ENCODE assay signal across 7 cellular contexts in genomic region chr13:36818483-36819063, GRCh38. TPM values are rescaled to one million over a fixed set of nuclear protein-coding genes. Genes with fewer than 3 reads are reported as not detected.
DNase-seq lines count a peak whose midpoint lies in the region; ATAC-seq lines count a peak whose summit lies in the region.

No MANE protein-coding gene starts in this region.

- peaks cover 10% of the 10 kb centered on the region for H3K36me3 Mint-ChIP-seq in activated naive CD4-positive, alpha-beta T cell treated with anti-CD3 and anti-CD28 coated beads, Interleukin-2, amount 10 ng/mL, durations not matched to agents 7 days and 5 days

- ATAC-seq in GM19043 (IDR thresholded peaks at IDR 0.05; ENCODE audit: low read depth, unreplicated experiment) = peak; percentile 9
- peak; percentile 0 for ATAC-seq in HG03039 (IDR thresholded peaks at IDR 0.05; ENCODE audit: unreplicated experiment)

- DNase-seq in activated naive CD4-positive, alpha-beta T cell treated with anti-CD3 and anti-CD28 coated beads, Interleukin-2, amount 10 ng/mL, durations not matched to agents 7 days and 5 days = no peak
- DNase-seq in effector CD8-positive, alpha-beta T cell (lab: John Stamatoyannopoulos, UW) = no peak
- DNase-seq in SK-N-DZ (ENCODE audit: low spot score) = no peak

- peaks cover 12% of the 10 kb centered on the region for H3K4me1 ChIP-seq in iPS-18a (ENCODE audit: control insufficient read depth, low read depth, low read length)
- peaks cover 10 to 33% (median 27%) of the 10 kb centered on the region in 5 donors for H3K4me1 ChIP-seq in subcutaneous abdominal adipose tissue (ENCODE audit: control insufficient read depth in 5 of 5, insufficient read depth in 5 of 5, low read length in 5 of 5)

- peaks cover 7% of the 10 kb centered on the region for H3K27me3 Mint-ChIP-seq in activated naive CD4-positive, alpha-beta T cell treated with anti-CD3 and anti-CD28 coated beads, Interleukin-2, amount 10 ng/mL, durations not matched to agents 7 days and 5 days

- peak overlapping the region; percentile 94 for H3K27ac Mint-ChIP-seq in activated naive CD4-positive, alpha-beta T cell treated with anti-CD3 and anti-CD28 coated beads, Interleukin-2, amount 10 ng/mL, durations not matched to agents 7 days and 5 days

- H3K4me3 ChIP-seq in iPS-18a (ENCODE audit: low read length) = peak overlapping the region; percentile 61
- peak overlapping the region; percentile 76 to 96 (median 81) for H3K4me3 ChIP-seq in subcutaneous abdominal adipose tissue (ENCODE audit: low read depth in 1 of 5, low read length in 5 of 5)

- H3K27ac ChIP-seq in iPS-18a (ENCODE audit: low read length) (no peak overlapping the region), subcutaneous abdominal adipose tissue (ENCODE audit: low read depth, low read length) (peak overlapping the region; percentile 55)

- H3K36me3 ChIP-seq in iPS-18a (ENCODE audit: control insufficient read depth, low read depth, low read length) = no peaks in the 10 kb centered on the region
- peaks cover 0 to 3% (median 0%) of the 10 kb centered on the region in 5 donors for H3K36me3 ChIP-seq in subcutaneous abdominal adipose tissue (ENCODE audit: control insufficient read depth in 5 of 5, insufficient read depth in 5 of 5, low read length in 5 of 5)

- peaks cover 48% of the 10 kb centered on the region for H3K4me1 Mint-ChIP-seq in activated naive CD4-positive, alpha-beta T cell treated with anti-CD3 and anti-CD28 coated beads, Interleukin-2, amount 10 ng/mL, durations not matched to agents 7 days and 5 days

- H3K9me3 Mint-ChIP-seq in activated naive CD4-positive, alpha-beta T cell treated with anti-CD3 and anti-CD28 coated beads, Interleukin-2, amount 10 ng/mL, durations not matched to agents 7 days and 5 days = no peaks in the 10 kb centered on the region

- peak overlapping the region; percentile 91 for H3K4me3 Mint-ChIP-seq in activated naive CD4-positive, alpha-beta T cell treated with anti-CD3 and anti-CD28 coated beads, Interleukin-2, amount 10 ng/mL, durations not matched to agents 7 days and 5 days

- H3K27me3 ChIP-seq in iPS-18a (ENCODE audit: control insufficient read depth, insufficient read depth, low read length) (peaks cover 9% of the 10 kb centered on the region), subcutaneous abdominal adipose tissue (ENCODE audit: control insufficient read depth in 5 of 5, insufficient read depth in 4 of 5, low read length in 5 of 5) (no peaks in the 10 kb centered on the region)

- no peak overlapping the region for H3K9ac ChIP-seq in iPS-18a (ENCODE audit: low read length)
- H3K9ac ChIP-seq in subcutaneous abdominal adipose tissue (ENCODE audit: low read length in 5 of 5) = peak overlapping the region in 4 of 5 donors; percentile 68 to 91 (median 85)

- H3K9me3 ChIP-seq in iPS-18a (ENCODE audit: control insufficient read depth, low read depth, low read length) (no peaks in the 10 kb centered on the region), subcutaneous abdominal adipose tissue (ENCODE audit: control insufficient read depth in 5 of 5, low read length in 5 of 5) (no peaks in the 10 kb centered on the region)

- CTCF ChIA-PET in activated naive CD4-positive, alpha-beta T cell treated with anti-CD3 and anti-CD28 coated beads, Interleukin-2, amount 10 ng/mL, durations not matched to agents 7 days and 5 days (lab: Charles Lee) = no interaction called here

RNA-seq across cellular contexts. Expression of gene RFXAP, which starts 0.4 kb away (rescaled TPM):
- polyA plus RNA-seq in SK-N-DZ (2014; cell fraction: cytosol; rRNA removed) = 6.2 and 9.7 TPM in 2 replicates
- 7.8 and 18.6 TPM in 2 replicates for polyA plus RNA-seq in SK-N-DZ (2014; cell fraction: nucleus; rRNA removed)
